Comparison of ENCODE assay signal across 18 cellular contexts in genomic region chr19:2070436-2070827, GRCh38. TPM values are rescaled to one million over a fixed set of nuclear protein-coding genes. Genes with fewer than 3 reads are reported as not detected.
A peak's percentile ranks its signal among the peaks of the same experiment; 100 is the strongest.
DNase-seq lines count a peak whose midpoint lies in the region; ATAC-seq and TF ChIP-seq lines count a peak whose summit lies in the region.
"Had no signal": no experiment of that assay in that cellular context is flagged by ENCODE, and none has a peak within 500 bp of the region (broad histone marks: within the 10 kb centered on the region; RNA-seq: fewer than 3 reads in every experiment).

No MANE protein-coding gene starts in this region.

- H3K27me3 ChIP-seq in sigmoid colon (no peaks in the 10 kb centered on the region), mammary epithelial cell (ENCODE audit: insufficient read depth, low read length) (no peaks in the 10 kb centered on the region)
- H3K27me3 ChIP-seq: BLaER1, left lung, MG63, tibial artery had no signal

- no peaks in the 10 kb centered on the region for H3K9me3 Mint-ChIP-seq in activated naive CD4-positive, alpha-beta T cell treated with anti-CD3 and anti-CD28 coated beads, Interleukin-2, amount 50 U/mL, for 24 hours
- H3K9me3 Mint-ChIP-seq: activated CD4-positive, alpha-beta memory T cell treated with anti-CD3 and anti-CD28 coated beads, Interleukin-2, amount 10 ng/mL, durations not matched to agents 7 days and 5 days; endodermal cell; WTC11 had no signal

- in situ Hi-C loops in mammary epithelial cell (cut with MboI; ENCODE audit: low sequenced_read_pairs in 2 of 2): no loop called here

- no peak for TF ChIP-seq POLR2A in sigmoid colon (IDR thresholded peaks at IDR 0.05)

- H3K9me3 ChIP-seq in sigmoid colon (no peaks in the 10 kb centered on the region), mammary epithelial cell (replicated peaks; ENCODE audit: insufficient read depth, low read length) (no peaks in the 10 kb centered on the region)
- H3K9me3 ChIP-seq: BLaER1, left lung, MG63, tibial artery had no signal

- dilution Hi-C loops in mammary epithelial cell (cut with HindIII; ENCODE audit: low sequenced_read_pairs): no loop called here

- no TSS peak for BruUV-seq in mammary epithelial cell (replicated peaks; lab: Mats Ljungman, UMichigan)

- no peak overlapping the region for H3K4me3 ChIP-seq in sigmoid colon
- H3K4me3 ChIP-seq in mammary epithelial cell (replicated peaks in 1 of 3; ENCODE audit: insufficient read depth in 1 of 3, low read depth in 2 of 3, low read length in 3 of 3): no peak overlapping the region
- H3K4me3 ChIP-seq: BLaER1, left lung, MG63, tibial artery had no signal

- WGBS in sigmoid colon, 2 donors: 21 to 70% methylated on average over 10 of the region's 10 CpGs
- 97% methylated on average over 7 of the region's 10 CpGs for WGBS in mammary epithelial cell (ENCODE audit: low coverage, missing lambda C conversion rate)

- peak overlapping the region; percentile 15 for H3K4me3 Mint-ChIP-seq in activated naive CD4-positive, alpha-beta T cell treated with anti-CD3 and anti-CD28 coated beads, Interleukin-2, amount 50 U/mL, for 24 hours
- H3K4me3 Mint-ChIP-seq: activated CD4-positive, alpha-beta memory T cell treated with anti-CD3 and anti-CD28 coated beads, Interleukin-2, amount 10 ng/mL, durations not matched to agents 7 days and 5 days; activated naive CD8-positive, alpha-beta T cell; endodermal cell; WTC11 had no signal

- no peak for TF ChIP-seq EP300 in sigmoid colon (IDR thresholded peaks at IDR 0.05)

- no peak overlapping the region for H3K27ac Mint-ChIP-seq in activated naive CD4-positive, alpha-beta T cell treated with anti-CD3 and anti-CD28 coated beads, Interleukin-2, amount 50 U/mL, for 24 hours
- H3K27ac Mint-ChIP-seq: endodermal cell, WTC11 had no signal

- no peak for DNase-seq in activated naive CD4-positive, alpha-beta T cell (lab: John Stamatoyannopoulos, UW)
- DNase-seq in left colon (peak in 1 of 2 donors; percentile 55), sigmoid colon (no peak), NCI-H1930 (lab: John Stamatoyannopoulos, UW) (no peak), mammary epithelial cell (no peak)
- DNase-seq in activated CD4-positive, alpha-beta T cell treated with anti-CD3 and anti-CD28 coated beads, Interleukin-2, amount 50 U/mL, for 48 hours: no peak
- DNase-seq: NCI-H1436 treated with DMSO at 0.1 percent for 48 hours, NCI-H526 treated with DMSO at 0.1 percent for 48 hours had no signal

- H3K36me3 Mint-ChIP-seq in activated naive CD4-positive, alpha-beta T cell treated with anti-CD3 and anti-CD28 coated beads, Interleukin-2, amount 50 U/mL, for 24 hours: peaks cover 8% of the 10 kb centered on the region

- H4K20me1 ChIP-seq in mammary epithelial cell (ENCODE audit: insufficient read depth, low read length): no peaks in the 10 kb centered on the region

- ATAC-seq in left colon (peak; percentile 69), GM21447 (IDR thresholded peaks at IDR 0.05; ENCODE audit: unreplicated experiment) (no peak)

- CTCF ChIA-PET in mammary epithelial cell (lab: Charles Lee; ENCODE audit: low non-redundant PET): interaction anchor here (0.6 kb wide), 1 partner anchor 175 kb away, joined by 4 read pairs; no protein-coding TSS in a partner anchor

- peaks cover 2% of the 10 kb centered on the region for H3K79me2 ChIP-seq in mammary epithelial cell (ENCODE audit: insufficient read depth, low read length)

- H3K4me1 ChIP-seq in sigmoid colon (peaks cover 0 to 12% (median 10%) of the 10 kb centered on the region in 4 donors), mammary epithelial cell (ENCODE audit: insufficient read depth, low read length) (no peaks in the 10 kb centered on the region)

- H3K9ac ChIP-seq in mammary epithelial cell (ENCODE audit: insufficient read depth, low read length): no peak overlapping the region
- H3K9ac ChIP-seq: BLaER1 had no signal

- no peak overlapping the region for H2AFZ ChIP-seq in mammary epithelial cell (ENCODE audit: low read depth, low read length)

- H3K27ac ChIP-seq in sigmoid colon (peak overlapping the region in 3 of 4 donors; percentile 62 to 66 (median 63)), mammary epithelial cell (ENCODE audit: insufficient read depth, low read depth, low read length) (no peak overlapping the region)
- H3K27ac ChIP-seq: BLaER1, left lung, tibial artery had no signal

- intact Hi-C loops in left colon (cut with DNase I, micrococcal nuclease): no loop called here
- intact Hi-C loops in sigmoid colon (cut with DNase I): loop anchor here (5.0 kb wide), 1 partner anchor 143 kb away; no protein-coding TSS in a partner anchor
- intact Hi-C loops in mammary epithelial cell (cut with micrococcal nuclease): no loop called here

- no peak overlapping the region for H3K4me2 ChIP-seq in mammary epithelial cell (ENCODE audit: insufficient read depth, low read depth, low read length)

- H3K36me3 ChIP-seq in sigmoid colon: peaks cover 11 to 47% (median 31%) of the 10 kb centered on the region in 4 donors
- H3K36me3 ChIP-seq in mammary epithelial cell (ENCODE audit: insufficient read depth, low read length): peaks cover 21% of the 10 kb centered on the region
- H3K36me3 ChIP-seq: MG63 had no signal

- H3K27me3 Mint-ChIP-seq in activated naive CD4-positive, alpha-beta T cell treated with anti-CD3 and anti-CD28 coated beads, Interleukin-2, amount 50 U/mL, for 24 hours: no peaks in the 10 kb centered on the region
- H3K27me3 Mint-ChIP-seq: activated CD4-positive, alpha-beta memory T cell treated with anti-CD3 and anti-CD28 coated beads, Interleukin-2, amount 10 ng/mL, durations not matched to agents 7 days and 5 days; activated naive CD8-positive, alpha-beta T cell had no signal

- H3K4me1 Mint-ChIP-seq in activated naive CD4-positive, alpha-beta T cell treated with anti-CD3 and anti-CD28 coated beads, Interleukin-2, amount 50 U/mL, for 24 hours: peaks cover 21% of the 10 kb centered on the region
- H3K4me1 Mint-ChIP-seq: endodermal cell had no signal

- no peak for TF ChIP-seq CTCF in sigmoid colon (IDR thresholded peaks at IDR 0.05)
- TF ChIP-seq CTCF in mammary epithelial cell (conservative IDR thresholded peaks at IDR 0.05 in 1 of 2, IDR thresholded peaks at IDR 0.05 in 1 of 2; ENCODE audit: extremely low read depth in 1 of 2, insufficient read depth in 1 of 2, low read depth in 1 of 2, low read length in 2 of 2): no peak

RNA-seq across cellular contexts. Expression of gene MKNK2, which starts 19.4 kb away (rescaled TPM):
- total RNA-seq in left colon (100 to 1,000 TPM; 242 to 319 TPM), sigmoid colon (100 to 1,000 TPM in 3 of 4 donors, 10 to 100 TPM in 1; 83.1 to 124 (median 107) TPM), mammary epithelial cell (100 to 1,000 TPM in 1 of 2 donors, 10 to 100 TPM in 1; 91.7 to 248 TPM)
- polyA plus RNA-seq in sigmoid colon (100 to 1,000 TPM; 121 to 157 (median 129) TPM), mammary epithelial cell (152 TPM)
- polyA minus RNA-seq in mammary epithelial cell: 244 TPM

RNA-seq across cellular contexts. Expression of gene MOB3A, which starts 25.7 kb away (rescaled TPM):
- total RNA-seq in left colon (10 to 100 TPM; 37.9 to 48.4 TPM), sigmoid colon (10 to 100 TPM; 25.7 to 65.4 (median 32.0) TPM), mammary epithelial cell (10 to 100 TPM; 22.0 to 91.4 TPM)
- polyA plus RNA-seq in sigmoid colon (10 to 100 TPM; 14.4 to 36.1 (median 14.6) TPM), mammary epithelial cell (84.2 TPM)
- polyA minus RNA-seq in mammary epithelial cell: 147 TPM

RNA-seq across cellular contexts. Expression of gene IZUMO4, which starts 26.3 kb away (rescaled TPM):
- total RNA-seq in left colon (1 to 10 TPM; 2.1 to 2.3 TPM), sigmoid colon (1 to 10 TPM; 2.3 to 6.0 (median 4.6) TPM), mammary epithelial cell (10 to 100 TPM in 1 of 2 donors, 1 to 10 TPM in 1; 1.2 to 11.2 TPM)
- polyA plus RNA-seq in sigmoid colon (1 to 10 TPM; 2.4 to 8.5 (median 3.5) TPM), mammary epithelial cell (12.6 TPM)
- 8.8 TPM for polyA minus RNA-seq in mammary epithelial cell

RNA-seq across cellular contexts. Expression of gene BTBD2, which starts 54.9 kb away (rescaled TPM):
- 10 to 100 TPM; 73.1 to 73.7 TPM for total RNA-seq in left colon
- total RNA-seq in sigmoid colon: 10 to 100 TPM; 43.8 to 82.8 (median 50.3) TPM
- 10 to 100 TPM; 31.9 to 58.7 (median 46.2) TPM for polyA plus RNA-seq in sigmoid colon
- 10 to 100 TPM; 39.5 to 62.8 TPM for total RNA-seq in mammary epithelial cell
- 25.9 TPM for polyA plus RNA-seq in mammary epithelial cell
- polyA minus RNA-seq in mammary epithelial cell: 39.2 TPM
